8 cellular contexts compared by ENCODE assay signal in genomic region chr11:46330887-46331652, GRCh38. TPM values are rescaled to one million over a fixed set of nuclear protein-coding genes. Genes with fewer than 3 reads are reported as not detected.
DNase-seq lines count a peak whose midpoint lies in the region; ATAC-seq, FAIRE-seq and TF ChIP-seq lines count a peak whose summit lies in the region.

No MANE protein-coding gene starts in this region.

- no peaks in the 10 kb centered on the region for H3K36me3 Mint-ChIP-seq in endodermal cell (ENCODE audit: low read depth)

- no peak overlapping the region for H3K4me3 ChIP-seq in endodermal cell (ENCODE audit: low read length)
- H3K4me3 ChIP-seq in upper lobe of left lung, result no peak overlapping the region

- DNase-seq in left ventricle myocardium superior (no peak), Right ventricle myocardium superior (no peak), endodermal cell (no peak), urothelium cell line (ENCODE audit: low spot score) (no peak), ureter (ENCODE audit: low spot score) (no peak), upper lobe of left lung (no peak), HuH-7.5 (ENCODE audit: low spot score) (no peak)
- peak; percentile 64 for DNase-seq in activated CD8-positive, alpha-beta memory T cell treated with anti-CD3 and anti-CD28 coated beads, Interleukin-2, amount 50 U/mL, for 48 hours

- H3K4me1 Mint-ChIP-seq in endodermal cell, result peaks cover 15% of the 10 kb centered on the region

- H3K4me3 Mint-ChIP-seq in endodermal cell, result no peak overlapping the region

- H3K27ac Mint-ChIP-seq in endodermal cell, result no peak overlapping the region

- WGBS in endodermal cell (ENCODE audit: insufficient coverage in 1 of 2, insufficient read length in 1 of 2), 2 experiments, result 51 to 74% methylated on average over 6 to 9 of the region's 9 CpGs
- 29 to 46% methylated on average over 6 to 9 of the region's 9 CpGs for WGBS in upper lobe of left lung, 2 donors

- H3K4me1 ChIP-seq in endodermal cell (ENCODE audit: control insufficient read depth, insufficient read depth, low read length), result peaks cover 6% of the 10 kb centered on the region
- H3K4me1 ChIP-seq in upper lobe of left lung, result peaks cover 16 to 34% (median 25%) of the 10 kb centered on the region in 4 donors

- no peaks in the 10 kb centered on the region for H3K36me3 ChIP-seq in endodermal cell (ENCODE audit: control insufficient read depth, insufficient read depth, low read length)
- no peaks in the 10 kb centered on the region for H3K36me3 ChIP-seq in upper lobe of left lung

- no peak for TF ChIP-seq CTCF in endodermal cell (conservative IDR thresholded peaks at IDR 0.05)
- TF ChIP-seq CTCF in upper lobe of left lung (IDR thresholded peaks at IDR 0.05), result no peak

- H3K27me3 ChIP-seq in endodermal cell (ENCODE audit: control insufficient read depth, insufficient read depth, low read length, poor library complexity, severe bottlenecking), result peaks cover 66% of the 10 kb centered on the region
- peaks cover 2 to 18% (median 8%) of the 10 kb centered on the region in 4 donors for H3K27me3 ChIP-seq in upper lobe of left lung

- intact Hi-C loops in left ventricle myocardium superior (cut with micrococcal nuclease), result no loop called here
- intact Hi-C loops in Right ventricle myocardium superior (cut with DNase I), result no loop called here

- FAIRE-seq in urothelium cell line (lab: Jason Lieb, UNC), result peak; percentile 23

- no peaks in the 10 kb centered on the region for H3K9me3 Mint-ChIP-seq in endodermal cell

- H3K9me3 ChIP-seq in endodermal cell (ENCODE audit: control insufficient read depth, low read length) (no peaks in the 10 kb centered on the region), upper lobe of left lung (no peaks in the 10 kb centered on the region)

- no peak overlapping the region for H3K9ac ChIP-seq in endodermal cell (ENCODE audit: extremely low read depth, low read length, poor library complexity, severe bottlenecking)

- H3K27ac ChIP-seq in endodermal cell (ENCODE audit: low read depth, low read length), result peak overlapping the region; percentile 62
- H3K27ac ChIP-seq in upper lobe of left lung, result no peak overlapping the region

- H3K27me3 Mint-ChIP-seq in endodermal cell (ENCODE audit: insufficient read depth), result peaks cover 76% of the 10 kb centered on the region

- ATAC-seq in left ventricle myocardium superior (peak; percentile 7), Right ventricle myocardium superior (ENCODE audit: poor library complexity) (no peak), upper lobe of left lung (ENCODE audit: low FRiP score in 2 of 2) (no peak)

- TF ChIP-seq POLR2A in upper lobe of left lung (IDR thresholded peaks at IDR 0.05), result no peak

- no peak for TF ChIP-seq EP300 in upper lobe of left lung (IDR thresholded peaks at IDR 0.05)

RNA-seq across cellular contexts. Expression of gene DGKZ, which starts 16.2 kb away (rescaled TPM):
- total RNA-seq in left ventricle myocardium superior (71.7 TPM), Right ventricle myocardium superior (65.8 TPM), endodermal cell (10 to 100 TPM; 49.6 to 57.3 TPM), ureter (76.3 TPM), upper lobe of left lung (100 to 1,000 TPM in 2 of 6 donors, 10 to 100 TPM in 4; 55.1 to 145 (median 65.5) TPM)
- polyA plus RNA-seq in endodermal cell (2013, experiment 1 of 2), result 40.7 TPM
- polyA plus RNA-seq in endodermal cell (2013, experiment 2 of 2), result 38.7 TPM

RNA-seq across cellular contexts. Expression of gene MDK, which starts 50.4 kb away (rescaled TPM):
- total RNA-seq in left ventricle myocardium superior, result 5.7 TPM
- total RNA-seq in Right ventricle myocardium superior, result 4.7 TPM
- total RNA-seq in endodermal cell, result 1,000 to 10,000 TPM in 1 of 2 donors, 100 to 1,000 TPM in 1; 644 to 1,502 TPM
- 1,103 TPM for polyA plus RNA-seq in endodermal cell (2013, experiment 1 of 2)
- 1,014 TPM for polyA plus RNA-seq in endodermal cell (2013, experiment 2 of 2)
- total RNA-seq in ureter, result 105 TPM
- 10 to 100 TPM in 5 of 6 donors, not detected in 1; 14.3 to 44.8 (median 34.1) TPM for total RNA-seq in upper lobe of left lung

RNA-seq across cellular contexts. Expression of gene CREB3L1, which starts 53.6 kb away (rescaled TPM):
- total RNA-seq in left ventricle myocardium superior (56.0 TPM), Right ventricle myocardium superior (69.2 TPM), endodermal cell (1 to 10 TPM; 8.8 to 9.9 TPM), ureter (39.6 TPM), upper lobe of left lung (10 to 100 TPM; 19.9 to 66.8 (median 38.7) TPM)
- polyA plus RNA-seq in endodermal cell (2013, experiment 1 of 2), result 6.6 TPM
- polyA plus RNA-seq in endodermal cell (2013, experiment 2 of 2), result 7.5 TPM
